1 cellular context compared by ENCODE assay signal in genomic region chr3:72633534-72633933, GRCh38.
TF ChIP-seq lines count a peak whose summit lies in the region.

No MANE protein-coding gene starts in this region.

TF ChIP-seq in GM23338, 12 proteins besides CTCF, POLR2A, EP300 and RAD21 (continued from another document):
- no peak for TF ChIP-seq ZNF462 (CRISPR knock-in tag; IDR thresholded peaks at IDR 0.05)
- no peak for TF ChIP-seq ZNF114 (CRISPR knock-in tag; IDR thresholded peaks at IDR 0.05)
- TF ChIP-seq ZNF331 (CRISPR knock-in tag; IDR thresholded peaks at IDR 0.05; ENCODE audit: low read depth): no peak
- no peak for TF ChIP-seq CREB1 (CRISPR knock-in tag; IDR thresholded peaks at IDR 0.05; ENCODE audit: low read depth)
- no peak for TF ChIP-seq ETS1 (IDR thresholded peaks at IDR 0.05)
- no peak for TF ChIP-seq JUNB (IDR thresholded peaks at IDR 0.05; ENCODE audit: unreplicated experiment)
- TF ChIP-seq STAT1 (IDR thresholded peaks at IDR 0.05; ENCODE audit: unreplicated experiment): no peak
- no peak for TF ChIP-seq EZH2phosphoT487 (IDR thresholded peaks at IDR 0.05; ENCODE audit: unreplicated experiment)
- TF ChIP-seq POLR2AphosphoS5 (IDR thresholded peaks at IDR 0.05; ENCODE audit: low read depth): no peak
- no peak for TF ChIP-seq REST (IDR thresholded peaks at IDR 0.05; ENCODE audit: unreplicated experiment)
